Comparison of ENCODE assay signal across 19 cellular contexts in the genomic region with DNA sequence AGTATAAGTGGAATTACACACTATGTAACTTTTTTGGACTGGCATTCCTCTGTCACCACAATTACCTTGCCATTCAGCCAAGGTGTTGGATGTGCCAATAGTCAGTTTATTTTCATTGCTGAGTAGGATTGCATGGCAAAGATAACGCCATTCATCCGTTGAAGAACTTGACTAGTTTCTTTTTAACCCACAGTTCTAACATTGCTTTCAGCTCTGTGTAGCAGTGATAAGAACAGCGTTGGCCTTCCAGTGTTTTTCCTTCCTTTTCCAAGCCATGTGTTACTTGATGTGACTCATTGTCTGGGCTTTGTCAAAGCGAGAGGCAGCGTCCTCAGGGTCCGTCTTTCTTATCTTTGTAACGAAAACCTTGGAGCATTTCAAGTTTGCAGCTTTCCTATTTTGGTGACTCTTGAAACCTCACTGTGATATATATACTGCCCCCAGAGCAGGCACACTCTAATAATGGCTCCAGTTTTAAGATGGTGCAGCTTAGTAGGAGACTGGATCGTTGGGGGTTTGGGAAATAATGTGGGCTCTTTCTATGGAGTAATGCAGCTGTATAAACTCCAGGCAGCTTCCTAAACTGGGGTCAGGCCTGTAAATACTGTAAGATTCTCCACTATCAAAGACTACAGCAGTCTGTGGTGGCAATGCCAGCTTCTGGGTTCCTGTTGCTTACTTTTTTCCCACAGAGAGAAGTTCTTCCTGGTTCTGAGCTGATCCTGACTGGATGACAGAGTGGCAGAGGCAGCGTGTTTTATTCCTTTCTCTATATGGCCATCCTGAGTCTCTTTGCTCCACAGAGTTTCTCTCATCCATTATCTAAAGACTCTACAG. TPM values are rescaled to one million over a fixed set of nuclear protein-coding genes. Genes with fewer than 3 reads are reported as not detected.
DNase-seq lines count a peak whose midpoint lies in the region; ATAC-seq, FAIRE-seq and TF ChIP-seq lines count a peak whose summit lies in the region.
"Had no signal": no experiment of that assay in that cellular context is flagged by ENCODE, and none has a peak within 500 bp of the region (broad histone marks: within the 10 kb centered on the region; RNA-seq: fewer than 3 reads in every experiment).

No MANE protein-coding gene starts in this region.

- H3K27ac Mint-ChIP-seq in CD8-positive, alpha-beta T cell, result no peak overlapping the region
- H3K27ac Mint-ChIP-seq: activated T-cell treated with anti-CD3 and anti-CD28 coated beads, Interleukin-2, amount 50 U/mL, for 72 hours; naive thymus-derived CD4-positive, alpha-beta T cell; T-helper 1 cell treated with Interleukin-12 subunit alpha and Interleukin-12 subunit beta and Interleukin-4 antibody, amounts not matched to agents 30 μg/mL and 1 μg/mL, for 36 hours had no signal

- no peaks in the 10 kb centered on the region for H3K36me3 Mint-ChIP-seq in CD8-positive, alpha-beta T cell

- TF ChIP-seq POLR2A in H54 (IDR thresholded peaks at IDR 0.05; ENCODE audit: low read depth, low read length), result no peak
- no peak for TF ChIP-seq POLR2A in heart left ventricle (IDR thresholded peaks at IDR 0.05)
- no peak for TF ChIP-seq POLR2A in stomach (IDR thresholded peaks at IDR 0.05)

- DNase-seq in H54 (ENCODE audit: insufficient read length, low spot score) (no peak), ascending aorta (ENCODE audit: low spot score in 2 of 2) (no peak), heart left ventricle (no peak), stomach (no peak), NCI-H1436 (lab: John Stamatoyannopoulos, UW) (no peak), upper lobe of right lung (no peak)
- DNase-seq in CD8-positive, alpha-beta T cell, result no peak
- DNase-seq: activated T-cell treated with anti-CD3 and anti-CD28 coated beads, Interleukin-2, amount 50 U/mL, for 72 hours; EL; naive thymus-derived CD4-positive, alpha-beta T cell; NCI-H1694; NCI-H524; psoas muscle; stimulated activated CD4-positive, alpha-beta T cell treated with anti-CD3 and anti-CD28 coated beads, Interleukin-1b, Interleukin-23, amount 100 ng/mL, for 48 hours had no signal

- H3K4me1 ChIP-seq in ascending aorta, result peaks cover 0 to 3% of the 10 kb centered on the region in 2 donors
- H3K4me1 ChIP-seq in heart left ventricle, result peaks cover 0 to 17% (median 4%) of the 10 kb centered on the region in 12 donors
- H3K4me1 ChIP-seq in stomach, result peaks cover 0 to 6% (median 0%) of the 10 kb centered on the region in 4 donors
- no peaks in the 10 kb centered on the region for H3K4me1 ChIP-seq in CD8-positive, alpha-beta T cell (ENCODE audit: insufficient read depth, low read length)
- no peaks in the 10 kb centered on the region for H3K4me1 ChIP-seq in upper lobe of right lung
- H3K4me1 ChIP-seq: psoas muscle had no signal

- intact Hi-C loops in ascending aorta (cut with DNase I) (loop anchor here (5.0 kb wide), 1 partner anchor 70 kb away; no protein-coding TSS in a partner anchor), heart left ventricle (cut with DNase I) (no loop called here), stomach (cut with DNase I; ENCODE audit: low total_unique reads) (no loop called here), upper lobe of right lung (cut with DNase I) (no loop called here)
- intact Hi-C loops in CD8-positive, alpha-beta T cell (cut with DNase I, micrococcal nuclease), result no loop called here

- H3K27me3 ChIP-seq in ascending aorta (no peaks in the 10 kb centered on the region), heart left ventricle (no peaks in the 10 kb centered on the region), stomach (no peaks in the 10 kb centered on the region), upper lobe of right lung (no peaks in the 10 kb centered on the region)
- no peaks in the 10 kb centered on the region for H3K27me3 ChIP-seq in CD8-positive, alpha-beta T cell (ENCODE audit: insufficient read depth, low read length)

- peaks cover 2% of the 10 kb centered on the region for H3K4me1 Mint-ChIP-seq in CD8-positive, alpha-beta T cell (ENCODE audit: low read depth)

- TF ChIP-seq EP300 in stomach (IDR thresholded peaks at IDR 0.05), result no peak

- peak overlapping the region; percentile 39 to 74 for H3K27ac ChIP-seq in ascending aorta
- peak overlapping the region in 9 of 12 donors; percentile 24 to 67 (median 56) for H3K27ac ChIP-seq in heart left ventricle
- peak overlapping the region; percentile 5 to 68 (median 50) for H3K27ac ChIP-seq in stomach
- H3K27ac ChIP-seq in CD8-positive, alpha-beta T cell (ENCODE audit: low read depth, low read length), result no peak overlapping the region
- H3K27ac ChIP-seq in upper lobe of right lung, result no peak overlapping the region
- H3K27ac ChIP-seq: C4-2B, KMS-11, psoas muscle had no signal

- POLR2A ChIA-PET in CD8-positive, alpha-beta T cell (lab: Charles Lee), result no interaction called here

- ATAC-seq in heart left ventricle (peak; percentile 78 to 96 (median 95)), upper lobe of right lung (no peak), HG03108 (IDR thresholded peaks at IDR 0.05; ENCODE audit: unreplicated experiment) (no peak)
- ATAC-seq in CD8-positive, alpha-beta T cell, result no peak
- ATAC-seq: naive thymus-derived CD4-positive, alpha-beta T cell; psoas muscle had no signal

- no peak overlapping the region for H3K4me3 ChIP-seq in ascending aorta
- H3K4me3 ChIP-seq in heart left ventricle, result peak overlapping the region in 1 of 12 donors; percentile 1
- H3K4me3 ChIP-seq in stomach, result no peak overlapping the region
- no peak overlapping the region for H3K4me3 ChIP-seq in CD8-positive, alpha-beta T cell (ENCODE audit: low read depth, low read length)
- no peak overlapping the region for H3K4me3 ChIP-seq in upper lobe of right lung
- H3K4me3 ChIP-seq: psoas muscle had no signal

- CTCF ChIA-PET in CD8-positive, alpha-beta T cell (lab: Charles Lee), result interaction anchor here (1.9 kb wide), 1 partner anchor 18 kb away, joined by 8 read pairs; no protein-coding TSS in a partner anchor

- no peaks in the 10 kb centered on the region for H3K27me3 Mint-ChIP-seq in CD8-positive, alpha-beta T cell (ENCODE audit: low read depth)

- H3K9me3 Mint-ChIP-seq in CD8-positive, alpha-beta T cell, result no peaks in the 10 kb centered on the region
- H3K9me3 Mint-ChIP-seq: T-helper 1 cell treated with Interleukin-12 subunit alpha and Interleukin-12 subunit beta and Interleukin-4 antibody, amounts not matched to agents 30 μg/mL and 1 μg/mL, for 36 hours had no signal

- H3K9me3 ChIP-seq in ascending aorta, result no peaks in the 10 kb centered on the region
- no peaks in the 10 kb centered on the region for H3K9me3 ChIP-seq in heart left ventricle
- no peaks in the 10 kb centered on the region for H3K9me3 ChIP-seq in stomach
- H3K9me3 ChIP-seq in CD8-positive, alpha-beta T cell (ENCODE audit: low read length), result no peaks in the 10 kb centered on the region
- no peaks in the 10 kb centered on the region for H3K9me3 ChIP-seq in upper lobe of right lung
- H3K9me3 ChIP-seq: psoas muscle had no signal

- H3K36me3 ChIP-seq in ascending aorta, result no peaks in the 10 kb centered on the region
- H3K36me3 ChIP-seq in heart left ventricle, result no peaks in the 10 kb centered on the region
- no peaks in the 10 kb centered on the region for H3K36me3 ChIP-seq in stomach
- H3K36me3 ChIP-seq in CD8-positive, alpha-beta T cell (ENCODE audit: insufficient read depth, low read length), result no peaks in the 10 kb centered on the region
- no peaks in the 10 kb centered on the region for H3K36me3 ChIP-seq in upper lobe of right lung

- FAIRE-seq in H54 (lab: Jason Lieb, UNC), result peak; percentile 71
- FAIRE-seq: RCC 7860 had no signal

- H3K4me3 Mint-ChIP-seq in CD8-positive, alpha-beta T cell, result no peak overlapping the region
- H3K4me3 Mint-ChIP-seq: activated T-cell treated with anti-CD3 and anti-CD28 coated beads, Interleukin-2, amount 50 U/mL, for 72 hours; naive thymus-derived CD4-positive, alpha-beta T cell; T-helper 1 cell treated with Interleukin-12 subunit alpha and Interleukin-12 subunit beta and Interleukin-4 antibody, amounts not matched to agents 30 μg/mL and 1 μg/mL, for 36 hours had no signal

- 34 to 44% (median 41%) methylated on average over 9 of the region's 9 CpGs for WGBS in heart left ventricle, 4 donors
- WGBS in stomach, 5 donors, result 27 to 62% (median 42%) methylated on average over 9 of the region's 9 CpGs

- TF ChIP-seq CTCF in ascending aorta (IDR thresholded peaks at IDR 0.05), result no peak
- no peak for TF ChIP-seq CTCF in heart left ventricle (IDR thresholded peaks at IDR 0.05)
- TF ChIP-seq CTCF in stomach (IDR thresholded peaks at IDR 0.05), result no peak
- no peak for TF ChIP-seq CTCF in CD8-positive, alpha-beta T cell (IDR thresholded peaks at IDR 0.05)
- TF ChIP-seq CTCF in upper lobe of right lung (IDR thresholded peaks at IDR 0.05), result no peak

RNA-seq across cellular contexts. Expression of a gene that starts 41.7 kb away (rescaled TPM):
- total RNA-seq in ascending aorta (0.53 TPM), heart left ventricle (1 to 10 TPM; 1.6 to 8.0 (median 4.1) TPM), stomach (10 to 100 TPM in 1 of 5 donors, 1 to 10 TPM in 3, not detected in 1; 2.3 to 16.7 (median 5.2) TPM), upper lobe of right lung (10.0 TPM)
- polyA plus RNA-seq in heart left ventricle (1 to 10 TPM; 1.2 to 1.8 TPM), stomach (1 to 10 TPM in 2 of 3 donors, not detected in 1; 1.9 to 2.1 TPM)
- 1 to 10 TPM; 5.2 to 5.7 TPM for total RNA-seq in CD8-positive, alpha-beta T cell

Comparison
In these comparisons a context has a peak if more than half of its experiments do, and no peak if none do; other contexts are left out.
1. H3K27ac ChIP-seq: peak in ascending aorta (2 of 2), heart left ventricle (9 of 12) and stomach (5 of 5); none in CD8-positive, alpha-beta T cell (single experiment) and upper lobe of right lung (single experiment).
2. ATAC-seq: peak in heart left ventricle (4 of 4); none in CD8-positive, alpha-beta T cell (single experiment), upper lobe of right lung (single experiment) and HG03108 (single experiment).